ENCODE assay signal across 8 cellular contexts in the genomic region with DNA sequence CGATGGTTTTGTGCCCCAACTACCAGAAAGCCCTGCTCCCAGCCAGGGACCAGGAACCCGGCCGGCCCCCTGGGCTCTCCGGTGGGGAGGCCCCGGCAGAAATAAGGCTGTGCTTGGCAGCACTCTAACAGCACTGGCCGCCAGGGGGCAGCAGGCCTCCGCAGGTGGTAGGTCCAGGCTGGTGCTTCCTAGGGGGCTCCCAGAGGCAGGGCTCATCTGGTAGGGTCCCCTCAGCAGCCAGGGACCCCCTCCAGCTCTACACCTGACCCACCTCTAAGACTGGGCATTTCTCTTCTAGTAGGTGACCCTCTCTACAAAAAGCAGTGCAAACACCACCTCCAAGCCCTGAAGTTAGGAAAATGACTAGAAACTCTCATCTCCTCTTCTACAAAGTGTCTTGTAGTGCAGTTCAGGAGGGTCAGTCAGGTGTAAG.
DNase-seq lines count a peak whose midpoint lies in the region; ATAC-seq and TF ChIP-seq lines count a peak whose summit lies in the region.

No MANE protein-coding gene starts in this region.

- DNase-seq in CD8-positive, alpha-beta memory T cell: peak; percentile 73 to 89 (median 79)
- DNase-seq in Panc1 (ENCODE audit: low read depth, low spot score): peak; percentile 35
- DNase-seq in fibroblast of the aortic adventitia (ENCODE audit: low read depth): peak; percentile 73
- DNase-seq in omental fat pad (ENCODE audit: low spot score): peak; percentile 92
- peak; percentile 82 to 86 for DNase-seq in suprapubic skin (ENCODE audit: low spot score in 2 of 2)

- peak overlapping the region; percentile 3 to 90 (median 75) for H3K27ac Mint-ChIP-seq in CD8-positive, alpha-beta memory T cell
- H3K27ac Mint-ChIP-seq in activated T-helper 17 cell treated with anti-CD3 and anti-CD28 coated beads, Interleukin-2, amount 50 U/mL, for 72 hours: no peak overlapping the region

- H3K4me1 ChIP-seq in CD8-positive, alpha-beta memory T cell (ENCODE audit: insufficient read depth, low read length): peaks cover 48% of the 10 kb centered on the region
- H3K4me1 ChIP-seq in Panc1 (ENCODE audit: control insufficient read depth, insufficient read depth, low read length) (no peaks in the 10 kb centered on the region; the same call in 1 of the 2 replicates), suprapubic skin (peaks cover 57% of the 10 kb centered on the region)

- TF ChIP-seq CTCF in Panc1 (IDR thresholded peaks at IDR 0.05) (peak; percentile 97), fibroblast of the aortic adventitia (IDR thresholded peaks at IDR 0.05; ENCODE audit: insufficient read depth, low read length) (peak; percentile 90), omental fat pad (IDR thresholded peaks at IDR 0.05) (peak in 2 of 3 donors; percentile 69 to 96), suprapubic skin (IDR thresholded peaks at IDR 0.05) (peak; percentile 86 to 87)

- POLR2A ChIA-PET in CD8-positive, alpha-beta memory T cell (lab: Charles Lee): interaction anchor here (0.6 to 1.5 kb wide), 2 partner anchors 105 to 194 kb away, joined by 4 read pairs; a partner anchor contains a TSS
- POLR2A ChIA-PET in Panc1 (lab: Charles Lee): interaction anchor here (0.6 kb wide), 1 partner anchor 107 kb away, joined by 9 read pairs; no protein-coding TSS in a partner anchor

- intact Hi-C loops in Panc1 (cut with micrococcal nuclease; ENCODE audit: unreplicated experiment): loop anchor here (2.0 kb wide), 1 partner anchor 195 kb away; no protein-coding TSS in a partner anchor

- peaks cover 31% of the 10 kb centered on the region for H3K36me3 ChIP-seq in CD8-positive, alpha-beta memory T cell (ENCODE audit: insufficient read depth, low read length)
- H3K36me3 ChIP-seq in Panc1 (ENCODE audit: control insufficient read depth, insufficient read depth, low read length) (no peaks in the 10 kb centered on the region), suprapubic skin (peaks cover 27% of the 10 kb centered on the region)

- no peaks in the 10 kb centered on the region for H3K9me3 Mint-ChIP-seq in CD8-positive, alpha-beta memory T cell
- H3K9me3 Mint-ChIP-seq in activated T-helper 17 cell treated with anti-CD3 and anti-CD28 coated beads, Interleukin-2, amount 50 U/mL, for 72 hours: no peaks in the 10 kb centered on the region

- peaks cover 4 to 89% (median 9%) of the 10 kb centered on the region in 3 donors for H3K36me3 Mint-ChIP-seq in CD8-positive, alpha-beta memory T cell
- H3K36me3 Mint-ChIP-seq in activated T-helper 17 cell treated with anti-CD3 and anti-CD28 coated beads, Interleukin-2, amount 50 U/mL, for 72 hours (ENCODE audit: low read depth): peaks cover 79% of the 10 kb centered on the region

- H3K27me3 ChIP-seq in CD8-positive, alpha-beta memory T cell (ENCODE audit: insufficient read depth, low read length, poor library complexity, severe bottlenecking): no peaks in the 10 kb centered on the region
- H3K27me3 ChIP-seq in Panc1 (ENCODE audit: control insufficient read depth, insufficient read depth, low read length): no peaks in the 10 kb centered on the region
- no peaks in the 10 kb centered on the region for H3K27me3 ChIP-seq in suprapubic skin

- BruUV-seq in Panc1 (replicated peaks; lab: Mats Ljungman, UMichigan): no TSS peak

- no peak overlapping the region for H3K4me3 ChIP-seq in CD8-positive, alpha-beta memory T cell (ENCODE audit: low read length)
- no peak overlapping the region for H3K4me3 ChIP-seq in Panc1 (ENCODE audit: low read depth in 2 of 2, low read length in 2 of 2)
- H3K4me3 ChIP-seq in fibroblast of the aortic adventitia (ENCODE audit: low read depth, low read length): no peak overlapping the region
- H3K4me3 ChIP-seq in suprapubic skin: no peak overlapping the region

- no peak overlapping the region for H3K27ac ChIP-seq in CD8-positive, alpha-beta memory T cell (ENCODE audit: low read depth, low read length)
- H3K27ac ChIP-seq in Panc1 (ENCODE audit: low read length) (no peak overlapping the region), suprapubic skin (peak overlapping the region; percentile 15)

- CTCF ChIA-PET in CD8-positive, alpha-beta memory T cell (lab: Charles Lee): interaction anchor here (0.6 to 5.5 kb wide), 27 partner anchors 9 to 217 kb away, joined by 3 to 49 read pairs (median 4); no protein-coding TSS in a partner anchor
- CTCF ChIA-PET in Panc1 (lab: Charles Lee): interaction anchor here (0.9 kb wide), 1 partner anchor 193 kb away, joined by 8 read pairs; no protein-coding TSS in a partner anchor

- no peaks in the 10 kb centered on the region for H3K27me3 Mint-ChIP-seq in CD8-positive, alpha-beta memory T cell
- no peaks in the 10 kb centered on the region for H3K27me3 Mint-ChIP-seq in activated T-helper 17 cell treated with anti-CD3 and anti-CD28 coated beads, Interleukin-2, amount 50 U/mL, for 72 hours

- no peak for TF ChIP-seq POLR2A in suprapubic skin (IDR thresholded peaks at IDR 0.05)

- H3K9me3 ChIP-seq in CD8-positive, alpha-beta memory T cell (ENCODE audit: low read length): no peaks in the 10 kb centered on the region
- H3K9me3 ChIP-seq in Panc1 (ENCODE audit: control insufficient read depth, insufficient read depth, low read depth, low read length): no peaks in the 10 kb centered on the region
- H3K9me3 ChIP-seq in suprapubic skin: no peaks in the 10 kb centered on the region

- no CpG with 5 or more reads among the region's 7 CpGs for WGBS in suprapubic skin

- peaks cover 42 to 61% (median 50%) of the 10 kb centered on the region in 3 donors for H3K4me1 Mint-ChIP-seq in CD8-positive, alpha-beta memory T cell
- H3K4me1 Mint-ChIP-seq in activated T-helper 17 cell treated with anti-CD3 and anti-CD28 coated beads, Interleukin-2, amount 50 U/mL, for 72 hours: peaks cover 18% of the 10 kb centered on the region

- no peak for TF ChIP-seq EP300 in suprapubic skin (IDR thresholded peaks at IDR 0.05)

- ATAC-seq in GM19395 (IDR thresholded peaks at IDR 0.05; ENCODE audit: unreplicated experiment): peak; percentile 84
- peak; percentile 72 for ATAC-seq in HG03571 (IDR thresholded peaks at IDR 0.05; ENCODE audit: unreplicated experiment)
- ATAC-seq in Panc1: peak; percentile 95
- peak; percentile 77 for ATAC-seq in activated T-helper 17 cell treated with anti-CD3 and anti-CD28 coated beads, Interleukin-2, amount 50 U/mL, for 72 hours (replicated peaks)
- peak; percentile 75 for ATAC-seq in omental fat pad (ENCODE audit: low FRiP score)

- in situ Hi-C loops in Panc1 (cut with HindIII; ENCODE audit: low pct_unique_long_range_greater_than_20kb, low sequenced_read_pairs): no loop called here

- peak overlapping the region in 4 of 7 donors; percentile 0 to 60 (median 32) for H3K4me3 Mint-ChIP-seq in CD8-positive, alpha-beta memory T cell
- peak overlapping the region; percentile 39 for H3K4me3 Mint-ChIP-seq in activated T-helper 17 cell treated with anti-CD3 and anti-CD28 coated beads, Interleukin-2, amount 50 U/mL, for 72 hours

Comparison
In these comparisons a context has a peak if more than half of its experiments do, and no peak if none do; other contexts are left out.
1. DNase-seq: peak in every context shown above with its lines; median percentile 92 in omental fat pad; 84 in suprapubic skin; 79 in CD8-positive, alpha-beta memory T cell; 73 in fibroblast of the aortic adventitia; 35 in Panc1.